25 cellular contexts compared by ENCODE assay signal in the genomic region with DNA sequence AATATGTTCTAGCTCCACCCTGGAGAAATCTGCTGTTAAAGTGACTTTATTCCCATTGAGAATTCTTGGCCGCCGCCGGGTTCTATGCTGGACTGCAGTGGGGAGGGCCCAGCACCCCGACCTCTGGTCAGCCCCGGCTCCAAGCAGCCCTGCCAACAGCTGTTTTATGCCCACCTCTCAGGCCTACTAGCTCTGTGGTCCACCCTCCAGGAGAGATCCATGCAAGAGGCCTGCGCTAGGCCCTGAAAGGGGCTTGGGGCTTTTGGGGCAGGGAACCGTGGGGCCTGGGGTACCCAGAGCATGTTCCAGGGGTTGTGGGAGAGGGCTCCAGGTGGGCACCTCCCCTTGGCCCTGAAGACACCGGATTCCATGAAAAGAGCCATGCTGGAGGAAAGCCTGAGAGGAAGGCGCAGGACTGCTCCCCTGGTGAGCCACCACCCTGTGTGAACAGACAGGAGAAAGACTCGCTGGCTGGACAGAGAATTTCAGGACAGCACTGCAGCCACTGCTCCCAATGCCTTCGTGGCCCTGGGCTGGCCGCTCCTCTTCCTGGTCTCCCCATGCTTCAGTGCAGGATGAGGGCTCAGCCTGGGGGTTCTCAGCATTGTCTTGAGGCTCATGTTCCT.
"Had no signal": no experiment of that assay in that cellular context is flagged by ENCODE, and none has a peak within 500 bp of the region (broad histone marks: within the 10 kb centered on the region; RNA-seq: fewer than 3 reads in every experiment).

No MANE protein-coding gene starts in this region.

- H3K27me3 Mint-ChIP-seq: activated CD4-positive, alpha-beta memory T cell treated with anti-CD3 and anti-CD28 coated beads for 36 hours; activated CD4-positive, alpha-beta T cell treated with anti-CD3 and anti-CD28 coated beads, Interleukin-2, amount 10 ng/mL, durations not matched to agents 7 days and 5 days had no signal

- H3K9me3 Mint-ChIP-seq: activated CD4-positive, alpha-beta memory T cell treated with anti-CD3 and anti-CD28 coated beads for 36 hours; activated CD4-positive, alpha-beta T cell treated with anti-CD3 and anti-CD28 coated beads, Interleukin-2, amount 10 ng/mL, durations not matched to agents 7 days and 5 days; activated naive CD4-positive, alpha-beta T cell treated with anti-CD3 and anti-CD28 coated beads, Interleukin-2, amount 10 ng/mL, durations not matched to agents 7 days and 5 days; activated naive CD8-positive, alpha-beta T cell treated with anti-CD3 and anti-CD28 coated beads for 36 hours; activated T-cell treated with anti-CD3 and anti-CD28 coated beads, Interleukin-2, amount 50 U/mL, for 4 hours had no signal

- H3K36me3 Mint-ChIP-seq: activated CD4-positive, alpha-beta memory T cell treated with anti-CD3 and anti-CD28 coated beads for 36 hours; activated naive CD4-positive, alpha-beta T cell treated with anti-CD3 and anti-CD28 coated beads, Interleukin-2, amount 10 ng/mL, durations not matched to agents 7 days and 5 days; activated naive CD8-positive, alpha-beta T cell treated with anti-CD3 and anti-CD28 coated beads for 36 hours had no signal

- H3K4me3 Mint-ChIP-seq: activated CD4-positive, alpha-beta memory T cell treated with anti-CD3 and anti-CD28 coated beads for 36 hours; activated CD4-positive, alpha-beta T cell treated with anti-CD3 and anti-CD28 coated beads, Interleukin-2, amount 10 ng/mL, durations not matched to agents 7 days and 5 days; activated naive CD4-positive, alpha-beta T cell treated with anti-CD3 and anti-CD28 coated beads, Interleukin-2, amount 10 ng/mL, durations not matched to agents 7 days and 5 days; activated naive CD8-positive, alpha-beta T cell treated with anti-CD3 and anti-CD28 coated beads for 36 hours; activated T-cell treated with anti-CD3 and anti-CD28 coated beads, Interleukin-2, amount 50 U/mL, for 4 hours had no signal

- H3K4me1 ChIP-seq: SJCRH30 had no signal

- H3K27me3 ChIP-seq: brain microvascular endothelial cell, cardiac muscle cell, SJCRH30 had no signal

- H3K9me3 ChIP-seq: SJCRH30, SK-N-SH had no signal

- H3K36me3 ChIP-seq: brain microvascular endothelial cell, cardiac muscle cell, SJCRH30 had no signal

- ATAC-seq: activated T-cell treated with anti-CD3 and anti-CD28 coated beads, Interleukin-2, amount 50 U/mL, for 4 hours had no signal

- H3K27ac Mint-ChIP-seq: activated CD4-positive, alpha-beta memory T cell treated with anti-CD3 and anti-CD28 coated beads for 36 hours; activated CD4-positive, alpha-beta T cell treated with anti-CD3 and anti-CD28 coated beads, Interleukin-2, amount 10 ng/mL, durations not matched to agents 7 days and 5 days; activated naive CD4-positive, alpha-beta T cell treated with anti-CD3 and anti-CD28 coated beads, Interleukin-2, amount 10 ng/mL, durations not matched to agents 7 days and 5 days; activated naive CD8-positive, alpha-beta T cell treated with anti-CD3 and anti-CD28 coated beads for 36 hours had no signal

- DNase-seq: activated CD4-positive, alpha-beta memory T cell treated with anti-CD3 and anti-CD28 coated beads for 36 hours; activated CD4-positive, alpha-beta T cell treated with anti-CD3 and anti-CD28 coated beads, Interleukin-2, amount 10 ng/mL, durations not matched to agents 7 days and 5 days; activated CD4-positive, CD25-positive, alpha-beta regulatory T cell; activated CD8-positive, alpha-beta memory T cell treated with anti-CD3 and anti-CD28 coated beads for 24 hours; activated gamma-delta T cell treated with Interleukin-2 at 50 U/mL for 16 hours; activated naive CD4-positive, alpha-beta T cell treated with anti-CD3 and anti-CD28 coated beads, Interleukin-2, amount 10 ng/mL, durations not matched to agents 7 days and 5 days; activated naive CD8-positive, alpha-beta T cell treated with anti-CD3 and anti-CD28 coated beads for 36 hours; activated T-cell treated with anti-CD3 and anti-CD28 coated beads, Interleukin-2, amount 50 U/mL, for 4 hours; NCI-H1048; NCI-H1417 treated with DMSO at 0.1 percent for 48 hours; NCI-H1694; NCI-H2029; NCI-H2107; NCI-H2171 treated with DMSO at 0.1 percent for 48 hours; NCI-H226; NCI-H526 treated with DMSO at 0.1 percent for 48 hours; NCI-H82; Right ventricle myocardium superior; RPMI8226; SJCRH30; SK-N-SH; T-helper 1 cell had no signal

- H3K4me3 ChIP-seq: cardiac muscle cell, SJCRH30 had no signal

- H3K27ac ChIP-seq: brain microvascular endothelial cell, cardiac muscle cell, SJCRH30, VCaP had no signal
